Comparison of ENCODE assay signal across 10 cellular contexts in the genomic region with DNA sequence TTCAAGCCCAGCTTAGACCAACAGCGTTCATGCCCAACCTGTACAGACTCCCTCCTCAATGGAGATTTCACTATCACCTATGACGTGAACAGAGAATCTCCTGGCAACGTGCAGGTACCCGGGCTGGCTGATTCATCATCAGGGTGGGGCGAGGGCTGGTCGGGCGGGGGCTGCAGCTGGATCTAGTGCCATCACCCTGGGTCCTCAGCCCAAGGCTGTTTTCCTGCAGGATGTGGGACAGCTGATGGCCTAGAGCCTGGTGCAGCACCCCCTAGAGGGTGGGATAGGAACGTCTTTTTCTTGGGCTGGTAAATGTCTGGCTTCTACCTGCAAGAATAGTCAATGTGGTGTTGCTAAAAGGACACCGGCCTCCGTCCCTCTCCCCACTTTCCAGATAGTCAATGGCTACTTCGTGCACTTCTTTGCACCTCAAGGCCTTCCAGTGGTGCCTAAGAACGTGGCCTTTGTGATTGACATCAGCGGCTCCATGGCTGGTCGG. TPM values are rescaled to one million over a fixed set of nuclear protein-coding genes. Genes with fewer than 3 reads are reported as not detected.
DNase-seq lines count a peak whose midpoint lies in the region; ATAC-seq, FAIRE-seq and TF ChIP-seq lines count a peak whose summit lies in the region.
"Had no signal": no experiment of that assay in that cellular context is flagged by ENCODE, and none has a peak within 500 bp of the region (broad histone marks: within the 10 kb centered on the region; RNA-seq: fewer than 3 reads in every experiment).

No MANE protein-coding gene starts in this region.

- H3K9ac ChIP-seq in colonic mucosa (ENCODE audit: low read depth in 2 of 2, low read length in 2 of 2), result no peak overlapping the region

- intact Hi-C loops in colonic mucosa (cut with DNase I) (no loop called here), pancreas (cut with DNase I) (no loop called here), sigmoid colon (cut with DNase I) (no loop called here)

- H3K4me3 ChIP-seq in colonic mucosa (no peak overlapping the region), pancreas (no peak overlapping the region), sigmoid colon (no peak overlapping the region)
- H3K4me3 ChIP-seq: BLaER1 had no signal

- DNase-seq in NCI-H1694 treated with DMSO at 0.1 percent for 48 hours (lab: John Stamatoyannopoulos, UW), result peak; percentile 0
- no peak for DNase-seq in NCI-H1694 (lab: John Stamatoyannopoulos, UW)
- peak; percentile 11 for DNase-seq in LHCN-M2 (ENCODE audit: low read depth)
- DNase-seq in colonic mucosa, result peak; percentile 27
- DNase-seq in pancreas, result peak in 1 of 6 donors; percentile 41
- no peak for DNase-seq in sigmoid colon

- no peak for FAIRE-seq in pancreas (lab: Jason Lieb, UNC)

- H3K4me1 ChIP-seq in colonic mucosa (no peaks in the 10 kb centered on the region), pancreas (peaks cover 0 to 3% (median 0%) of the 10 kb centered on the region in 3 donors), sigmoid colon (no peaks in the 10 kb centered on the region)

- H3K36me3 ChIP-seq in colonic mucosa (no peaks in the 10 kb centered on the region), pancreas (no peaks in the 10 kb centered on the region), sigmoid colon (no peaks in the 10 kb centered on the region)

- no peak overlapping the region for H3K27ac ChIP-seq in colonic mucosa
- H3K27ac ChIP-seq in pancreas, result no peak overlapping the region
- H3K27ac ChIP-seq in sigmoid colon, result no peak overlapping the region

- H3K27me3 ChIP-seq in colonic mucosa (no peaks in the 10 kb centered on the region), pancreas (no peaks in the 10 kb centered on the region), sigmoid colon (no peaks in the 10 kb centered on the region)
- H3K27me3 ChIP-seq: BLaER1 had no signal

- no peak for TF ChIP-seq EP300 in sigmoid colon (IDR thresholded peaks at IDR 0.05)

- no peak for TF ChIP-seq POLR2A in sigmoid colon (IDR thresholded peaks at IDR 0.05)

- TF ChIP-seq CTCF in colonic mucosa (IDR thresholded peaks at IDR 0.05), result peak; percentile 35
- TF ChIP-seq CTCF in pancreas (IDR thresholded peaks at IDR 0.05), result peak in 3 of 4 donors; percentile 16 to 36 (median 33)
- no peak for TF ChIP-seq CTCF in sigmoid colon (IDR thresholded peaks at IDR 0.05)

- 54% methylated on average over 14 of the region's 14 CpGs for WGBS in pancreas, 2 donors
- WGBS in sigmoid colon, 2 donors, result 52 to 69% methylated on average over 14 of the region's 14 CpGs

- ATAC-seq in pancreas, result peak in 3 of 4 donors; percentile 69 to 72 (median 69)
- no peak for ATAC-seq in GM18511 (IDR thresholded peaks at IDR 0.05; ENCODE audit: unreplicated experiment)
- ATAC-seq in GM19023 (IDR thresholded peaks at IDR 0.05; ENCODE audit: unreplicated experiment), result no peak

- H3K9me3 ChIP-seq in colonic mucosa, result no peaks in the 10 kb centered on the region
- H3K9me3 ChIP-seq in pancreas, result no peaks in the 10 kb centered on the region
- no peaks in the 10 kb centered on the region for H3K9me3 ChIP-seq in sigmoid colon
- H3K9me3 ChIP-seq: BLaER1 had no signal

RNA-seq across cellular contexts. Expression of gene ITIH3, which starts 4.4 kb away (rescaled TPM):
- total RNA-seq in LHCN-M2 (2014; rRNA removed), result not detected in 2 replicates
- polyA plus RNA-seq in LHCN-M2 (2012), result 4.6 TPM
- under 1 TPM; 0.32 to 0.82 TPM for total RNA-seq in colonic mucosa
- 1 to 10 TPM in 1 of 6 donors, under 1 TPM in 3, not detected in 2; 0.29 to 1.9 (median 0.72) TPM for total RNA-seq in pancreas
- 1 to 10 TPM; 1.7 to 2.1 TPM for polyA plus RNA-seq in pancreas
- 1 to 10 TPM in 1 of 4 donors, under 1 TPM in 2, not detected in 1; 0.14 to 2.3 (median 0.36) TPM for total RNA-seq in sigmoid colon
- under 1 TPM in 1 of 3 donors, not detected in 2; 0.95 TPM for polyA plus RNA-seq in sigmoid colon
- total RNA-seq: T-helper 2 cell treated with Interferon-gamma antibody and Interleukin-4, amounts not matched to agents 100 ng/mL and 5 ng/mL, for 36 hours had no signal

RNA-seq across cellular contexts. Expression of gene ITIH1, which starts 21.6 kb away (rescaled TPM):
- not detected in 2 replicates for total RNA-seq in LHCN-M2 (2014; rRNA removed)
- polyA plus RNA-seq in LHCN-M2 (2012), result not detected
- under 1 TPM in 1 of 2 donors, not detected in 1; 0.91 TPM for total RNA-seq in colonic mucosa
- 1 to 10 TPM in 1 of 6 donors, under 1 TPM in 4, not detected in 1; 0.32 to 1.9 (median 0.43) TPM for total RNA-seq in pancreas
- polyA plus RNA-seq in pancreas, result 1 to 10 TPM; 1.1 to 1.2 TPM
- not detected for total RNA-seq in sigmoid colon
- polyA plus RNA-seq in sigmoid colon, result under 1 TPM in 1 of 3 donors, not detected in 2; 0.85 TPM
- total RNA-seq: T-helper 2 cell treated with Interferon-gamma antibody and Interleukin-4, amounts not matched to agents 100 ng/mL and 5 ng/mL, for 36 hours had no signal

RNA-seq across cellular contexts. Expression of gene NEK4, which starts 28.3 kb away (rescaled TPM):
- 20.4 and 26.7 TPM in 2 replicates for total RNA-seq in LHCN-M2 (2014; rRNA removed)
- 5.9 TPM for polyA plus RNA-seq in LHCN-M2 (2012)
- total RNA-seq in colonic mucosa, result 10 to 100 TPM; 21.2 to 29.1 TPM
- 10 to 100 TPM; 12.2 to 22.0 (median 16.1) TPM for total RNA-seq in pancreas
- 1 to 10 TPM; 4.0 to 5.0 TPM for polyA plus RNA-seq in pancreas
- 10 to 100 TPM; 17.1 to 19.4 (median 19.0) TPM for total RNA-seq in sigmoid colon
- 10 to 100 TPM in 2 of 3 donors, 1 to 10 TPM in 1; 7.4 to 11.4 (median 10.7) TPM for polyA plus RNA-seq in sigmoid colon

RNA-seq across cellular contexts. Expression of gene ITIH4, which starts 31.4 kb away (rescaled TPM):
- 0.19 and 0.63 TPM in 2 replicates for total RNA-seq in LHCN-M2 (2014; rRNA removed)
- 0.58 TPM for polyA plus RNA-seq in LHCN-M2 (2012)
- total RNA-seq in colonic mucosa, result 1 to 10 TPM; 2.1 to 7.3 TPM
- total RNA-seq in pancreas, result 100 to 1,000 TPM in 2 of 6 donors, 10 to 100 TPM in 4; 16.2 to 276 (median 77.1) TPM
- polyA plus RNA-seq in pancreas, result 100 to 1,000 TPM in 1 of 2 donors, 10 to 100 TPM in 1; 64.3 to 249 TPM
- 10 to 100 TPM in 1 of 4 donors, 1 to 10 TPM in 3; 2.5 to 12.2 (median 6.7) TPM for total RNA-seq in sigmoid colon
- 1 to 10 TPM in 1 of 3 donors, not detected in 2; 5.4 TPM for polyA plus RNA-seq in sigmoid colon

RNA-seq across cellular contexts. Expression of gene MUSTN1, which starts 35.8 kb away (rescaled TPM):
- total RNA-seq in LHCN-M2 (2014; rRNA removed), result not detected in 2 replicates
- 0.44 TPM for polyA plus RNA-seq in LHCN-M2 (2012)
- total RNA-seq in colonic mucosa, result 1 to 10 TPM; 1.5 to 3.2 TPM
- under 1 TPM in 3 of 6 donors, not detected in 3; 0.42 to 0.55 (median 0.47) TPM for total RNA-seq in pancreas
- polyA plus RNA-seq in pancreas, result 10 to 100 TPM; 35.2 to 63.7 TPM
- total RNA-seq in sigmoid colon, result 10 to 100 TPM in 1 of 4 donors, 1 to 10 TPM in 3; 4.2 to 12.7 (median 6.9) TPM
- polyA plus RNA-seq in sigmoid colon, result 10 to 100 TPM in 1 of 3 donors, 1 to 10 TPM in 1, not detected in 1; 7.2 to 11.1 TPM

Comparison
In these comparisons a context has a peak if more than half of its experiments do, and no peak if none do; other contexts are left out.
1. DNase-seq: peak in NCI-H1694 treated with DMSO at 0.1 percent for 48 hours (single experiment), LHCN-M2 (single experiment) and colonic mucosa (single experiment); none in NCI-H1694 (single experiment) and sigmoid colon (single experiment).
2. CTCF ChIP-seq: peak in colonic mucosa (single experiment) and pancreas (3 of 4); none in sigmoid colon (0 of 4).
3. ATAC-seq: peak in pancreas (3 of 4); none in GM18511 (single experiment) and GM19023 (single experiment).